ENCODE assay signal across 14 cellular contexts in genomic region chr6:16999486-17000436, GRCh38.
A peak's percentile ranks its signal among the peaks of the same experiment; 100 is the strongest.
DNase-seq lines count a peak whose midpoint lies in the region; ATAC-seq and TF ChIP-seq lines count a peak whose summit lies in the region.
"Had no signal": no experiment of that assay in that cellular context is flagged by ENCODE, and none has a peak within 500 bp of the region (broad histone marks: within the 10 kb centered on the region; RNA-seq: fewer than 3 reads in every experiment).

No MANE protein-coding gene starts in this region.

- H3K27me3 Mint-ChIP-seq in MCF 10A (ENCODE audit: insufficient read depth, unreplicated experiment) = peaks cover 10% of the 10 kb centered on the region

- intact Hi-C loops in MCF 10A (cut with micrococcal nuclease) = no loop called here

- H3K79me2 ChIP-seq in ACC112 (ENCODE audit: control insufficient read depth, insufficient read depth, low read length, unreplicated experiment) = no peaks in the 10 kb centered on the region

- peak overlapping the region; percentile 8; the same call in 1 of the 2 replicates for H3K27ac ChIP-seq in ACC112 (ENCODE audit: low read depth, low read length)
- H3K27ac ChIP-seq: adrenal gland, transverse colon had no signal

- CTCF ChIA-PET in MCF 10A (lab: Yijun Ruan, JAX) = interaction anchor here (0.6 to 2.9 kb wide), 3 partner anchors 42 to 236 kb away, joined by 3 to 12 read pairs (median 4); no protein-coding TSS in a partner anchor

- H3K9me3 Mint-ChIP-seq in MCF 10A (ENCODE audit: unreplicated experiment) = no peaks in the 10 kb centered on the region

- H3K4me1 ChIP-seq in ACC112 (ENCODE audit: control insufficient read depth, insufficient read depth, low read length, unreplicated experiment) = peaks cover 8% of the 10 kb centered on the region
- H3K4me1 ChIP-seq: adrenal gland, transverse colon had no signal

- no peak overlapping the region for H3K27ac Mint-ChIP-seq in MCF 10A (ENCODE audit: low read depth, unreplicated experiment)
- H3K27ac Mint-ChIP-seq: naive thymus-derived CD4-positive, alpha-beta T cell had no signal

- no peak for TF ChIP-seq CTCF in MCF 10A (IDR thresholded peaks at IDR 0.05; ENCODE audit: unreplicated experiment)

- ATAC-seq in HG03439 (IDR thresholded peaks at IDR 0.05; ENCODE audit: unreplicated experiment) (no peak), HG02852 (IDR thresholded peaks at IDR 0.05; ENCODE audit: unreplicated experiment) (no peak)
- ATAC-seq: naive thymus-derived CD4-positive, alpha-beta T cell had no signal

- H3K4me3 ChIP-seq in ACC112 (ENCODE audit: low read depth, low read length) = no peak overlapping the region
- H3K4me3 ChIP-seq: adrenal gland, transverse colon had no signal

- no peaks in the 10 kb centered on the region for H3K36me3 Mint-ChIP-seq in MCF 10A (ENCODE audit: insufficient read depth, unreplicated experiment)

- peak; percentile 70 for DNase-seq in HCEC 1CT
- DNase-seq in MCF 10A (ENCODE audit: unreplicated experiment) = peak; percentile 35
- DNase-seq in iris pigment epithelial cell (ENCODE audit: low read depth) = peak; percentile 78
- no peak for DNase-seq in NCI-H1105 (lab: John Stamatoyannopoulos, UW)
- no peak for DNase-seq in stimulated activated CD4-positive, alpha-beta T cell treated with anti-CD3 and anti-CD28 coated beads, Interleukin-4, amount 100 ng/mL, for 4 hours
- DNase-seq: ACHN; adrenal gland; naive thymus-derived CD4-positive, alpha-beta T cell; NCI-H2171; small intestine; transverse colon had no signal

- H3K4me3 Mint-ChIP-seq in MCF 10A (ENCODE audit: unreplicated experiment) = no peak overlapping the region
- H3K4me3 Mint-ChIP-seq: naive thymus-derived CD4-positive, alpha-beta T cell had no signal

- POLR2A ChIA-PET in MCF 10A (lab: Yijun Ruan, JAX) = interaction anchor here (0.6 to 1.0 kb wide), 2 partner anchors 14 to 17 kb away, joined by 3 read pairs; no protein-coding TSS in a partner anchor

- H3K4me1 Mint-ChIP-seq in MCF 10A (ENCODE audit: insufficient read depth, unreplicated experiment) = peaks cover 6% of the 10 kb centered on the region
- H3K4me1 Mint-ChIP-seq: naive thymus-derived CD4-positive, alpha-beta T cell had no signal

- H2AFZ ChIP-seq in ACC112 (ENCODE audit: low read length, unreplicated experiment) = no peak overlapping the region

- no TSS peak for BruUV-seq in MCF 10A (replicated peaks; lab: Mats Ljungman, UMichigan)

- H3K27me3 ChIP-seq in ACC112 (ENCODE audit: insufficient read depth, low read length) = 0 out of 2 replicates have a peak, but pooled peaks cover 4% of the 10 kb centered on the region
- H3K27me3 ChIP-seq: adrenal gland had no signal

- no peaks in the 10 kb centered on the region for H3K36me3 ChIP-seq in ACC112 (ENCODE audit: insufficient read depth, low read length)
- H3K36me3 ChIP-seq: adrenal gland, transverse colon had no signal

Comparison
In these comparisons a context has a peak if more than half of its experiments do, and no peak if none do; other contexts are left out.
1. DNase-seq: peak in HCEC 1CT (single experiment), MCF 10A (single experiment) and iris pigment epithelial cell (single experiment); none in NCI-H1105 (single experiment) and stimulated activated CD4-positive, alpha-beta T cell treated with anti-CD3 and anti-CD28 coated beads, Interleukin-4, amount 100 ng/mL, for 4 hours (0 of 2).